Comparison of ENCODE assay signal across 1 cellular context in genomic region chr7:32427769-32428291, GRCh38.
TF ChIP-seq lines count a peak whose summit lies in the region.

No MANE protein-coding gene starts in this region.

TF ChIP-seq in HepG2, 621 proteins besides CTCF, POLR2A, EP300 and RAD21 (continued from another document and continues in another):
- TF ChIP-seq TFDP1 (CRISPR knock-in tag; IDR thresholded peaks at IDR 0.05; ENCODE audit: borderline replicate concordance) (peak; percentile 34; the same call in 1 of the 2 replicates), E2F5 (CRISPR knock-in tag; conservative IDR thresholded peaks at IDR 0.05) (peak; percentile 84), NCOA1 (CRISPR knock-in tag; IDR thresholded peaks at IDR 0.05) (no peak), ZNF549 (CRISPR knock-in tag; IDR thresholded peaks at IDR 0.05) (no peak), ZNF251 (CRISPR knock-in tag; IDR thresholded peaks at IDR 0.05) (no peak), NBN (conservative IDR thresholded peaks at IDR 0.05) (no peak), SATB2 (CRISPR knock-in tag; IDR thresholded peaks at IDR 0.05) (peak; percentile 92), ZSCAN30 (CRISPR knock-in tag; IDR thresholded peaks at IDR 0.05) (no peak), AHDC1 (CRISPR knock-in tag; IDR thresholded peaks at IDR 0.05; ENCODE audit: borderline replicate concordance) (no peak), RARA (CRISPR knock-in tag; IDR thresholded peaks at IDR 0.05) (peak; percentile 70), ZNF230 (CRISPR knock-in tag; IDR thresholded peaks at IDR 0.05) (no peak), ZHX2 (IDR thresholded peaks at IDR 0.05; ENCODE audit: low read depth) (no peak), ZHX2 (CRISPR knock-in tag; IDR thresholded peaks at IDR 0.05; ENCODE audit: borderline replicate concordance) (peak; percentile 97), TEAD2 (CRISPR knock-in tag; IDR thresholded peaks at IDR 0.05) (peak; percentile 52; the same call in 1 of the 2 replicates), FOXK2 (IDR thresholded peaks at IDR 0.05) (no peak), GMEB2 (CRISPR knock-in tag; IDR thresholded peaks at IDR 0.05; ENCODE audit: low read depth) (no peak), SP5 (CRISPR knock-in tag; IDR thresholded peaks at IDR 0.05; ENCODE audit: borderline replicate concordance, low read depth) (no peak), ZNF367 (CRISPR knock-in tag; IDR thresholded peaks at IDR 0.05; ENCODE audit: borderline replicate concordance) (peak; percentile 74; the same call in 1 of the 2 replicates), REST (IDR thresholded peaks at IDR 0.05; ENCODE audit: borderline replicate concordance in 1 of 2, low read depth in 1 of 2, low read length in 2 of 2) (peak in 1 of 2 experiments; percentile 100), NRL (CRISPR knock-in tag; IDR thresholded peaks at IDR 0.05; ENCODE audit: borderline replicate concordance) (0 out of 2 replicates have a peak, but pooled peaks have one; percentile 70), ZNF124 (CRISPR knock-in tag; IDR thresholded peaks at IDR 0.05) (peak; percentile 92), ZNF362 (CRISPR knock-in tag; IDR thresholded peaks at IDR 0.05; ENCODE audit: borderline replicate concordance) (no peak), E2F2 (CRISPR knock-in tag; IDR thresholded peaks at IDR 0.05; ENCODE audit: borderline replicate concordance) (peak; percentile 75; the same call in 1 of the 2 replicates), GATA4 (IDR thresholded peaks at IDR 0.05; ENCODE audit: borderline replicate concordance, low read depth) (no peak), EHMT2 (IDR thresholded peaks at IDR 0.05; ENCODE audit: borderline replicate concordance, low read depth, low read length) (peak; percentile 97), ZNF720 (CRISPR knock-in tag; IDR thresholded peaks at IDR 0.05) (no peak), KLF9 (CRISPR knock-in tag; IDR thresholded peaks at IDR 0.05; ENCODE audit: low read depth) (no peak), ZNF572 (CRISPR knock-in tag; IDR thresholded peaks at IDR 0.05) (no peak), ZNF513 (CRISPR knock-in tag; conservative IDR thresholded peaks at IDR 0.05) (no peak), NFYC (CRISPR knock-in tag; IDR thresholded peaks at IDR 0.05) (no peak), YEATS2 (CRISPR knock-in tag; IDR thresholded peaks at IDR 0.05; ENCODE audit: borderline replicate concordance) (no peak), ZKSCAN1 (IDR thresholded peaks at IDR 0.05; ENCODE audit: low read length) (no peak), ZSCAN21 (CRISPR knock-in tag; IDR thresholded peaks at IDR 0.05; ENCODE audit: borderline replicate concordance) (peak; percentile 75; the same call in 1 of the 2 replicates), ZFP62 (CRISPR knock-in tag; IDR thresholded peaks at IDR 0.05) (no peak), ZNF605 (CRISPR knock-in tag; IDR thresholded peaks at IDR 0.05) (peak; percentile 67; the same call in 1 of the 2 replicates), SMAD1 (CRISPR knock-in tag; IDR thresholded peaks at IDR 0.05; ENCODE audit: borderline replicate concordance, low read depth) (no peak)
